12 cellular contexts compared by ENCODE assay signal in genomic region chr7:29265208-29265923, GRCh38.
DNase-seq lines count a peak whose midpoint lies in the region; ATAC-seq and TF ChIP-seq lines count a peak whose summit lies in the region.
"Had no signal": no experiment of that assay in that cellular context is flagged by ENCODE, and none has a peak within 500 bp of the region (broad histone marks: within the 10 kb centered on the region; RNA-seq: fewer than 3 reads in every experiment).

No MANE protein-coding gene starts in this region.

- H3K9ac ChIP-seq in NT2/D1 (ENCODE audit: insufficient read length, low read depth): no peak overlapping the region

- H3K4me3 ChIP-seq in NT2/D1 (ENCODE audit: insufficient read length, low read depth): no peak overlapping the region
- no peak overlapping the region for H3K4me3 ChIP-seq in epithelial cell of proximal tubule (ENCODE audit: low read depth, low read length)
- no peak overlapping the region for H3K4me3 ChIP-seq in psoas muscle
- H3K4me3 ChIP-seq: hepatocyte had no signal

- H3K36me3 ChIP-seq in NT2/D1 (ENCODE audit: insufficient read depth, insufficient read length, low read length) (no peaks in the 10 kb centered on the region), psoas muscle (ENCODE audit: insufficient read depth in 1 of 2, low read depth in 1 of 2) (no peaks in the 10 kb centered on the region)

- peak; percentile 54 for DNase-seq in activated CD8-positive, alpha-beta memory T cell treated with anti-CD3 and anti-CD28 coated beads for 24 hours
- no peak for DNase-seq in activated CD8-positive, alpha-beta memory T cell treated with anti-CD3 and anti-CD28 coated beads, Interleukin-2, amount 50 U/mL, for 48 hours
- peak; percentile 38 for DNase-seq in NT2/D1 (ENCODE audit: low read depth, low spot score)
- peak; percentile 94 for DNase-seq in epithelial cell of proximal tubule (ENCODE audit: low read depth)
- DNase-seq in psoas muscle: no peak
- DNase-seq in HUDEP-2 (lab: John Stamatoyannopoulos, UW; ENCODE audit: unreplicated experiment in 76 of 76): no peak
- DNase-seq in cerebellar nuclear complex (lab: John Stamatoyannopoulos, UW): no peak
- DNase-seq in cerebellum (ENCODE audit: low spot score): no peak
- DNase-seq: activated CD4-positive, alpha-beta T cell treated with anti-CD3 and anti-CD28 coated beads for 48 hours; NCI-H1092 treated with DMSO at 0.1 percent for 48 hours had no signal

- H3K27ac ChIP-seq in psoas muscle: no peak overlapping the region
- H3K27ac ChIP-seq: hepatocyte had no signal

- peaks cover 3% of the 10 kb centered on the region for H3K4me1 ChIP-seq in NT2/D1 (ENCODE audit: insufficient read depth, insufficient read length)
- H3K4me1 ChIP-seq in psoas muscle: no peaks in the 10 kb centered on the region

- H3K27me3 ChIP-seq in NT2/D1 (ENCODE audit: insufficient read depth, insufficient read length) (no peaks in the 10 kb centered on the region), psoas muscle (ENCODE audit: insufficient read depth in 3 of 3, low read length in 2 of 3) (no peaks in the 10 kb centered on the region)
- H3K27me3 ChIP-seq: hepatocyte had no signal

- intact Hi-C loops in psoas muscle (cut with DNase I): no loop called here

- TF ChIP-seq CTCF in epithelial cell of proximal tubule (conservative IDR thresholded peaks at IDR 0.05; ENCODE audit: low read depth, low read length) (no peak), psoas muscle (IDR thresholded peaks at IDR 0.05) (no peak)

- WGBS in psoas muscle, 3 donors: 62 to 81% (median 63%) methylated on average over 6 of the region's 6 CpGs

- H3K9me3 ChIP-seq in NT2/D1 (ENCODE audit: insufficient read depth, low read length) (peaks cover 8% of the 10 kb centered on the region; the same call in 1 of the 2 replicates), psoas muscle (no peaks in the 10 kb centered on the region)

- peak in 3 of 4 donors; percentile 30 to 76 (median 46) for ATAC-seq in psoas muscle
- ATAC-seq: Panc1 had no signal

Comparison
In these comparisons a context has a peak if more than half of its experiments do, and no peak if none do; other contexts are left out.
1. DNase-seq: peak in activated CD8-positive, alpha-beta memory T cell treated with anti-CD3 and anti-CD28 coated beads for 24 hours (single experiment), NT2/D1 (single experiment) and epithelial cell of proximal tubule (single experiment); none in activated CD8-positive, alpha-beta memory T cell treated with anti-CD3 and anti-CD28 coated beads, Interleukin-2, amount 50 U/mL, for 48 hours (single experiment), psoas muscle (0 of 2), HUDEP-2 (0 of 76), cerebellar nuclear complex (0 of 2) and cerebellum (single experiment).